Comparison of ENCODE assay signal across 36 cellular contexts in genomic region chr6:84399003-84399402, GRCh38.
"Had no signal": no experiment of that assay in that cellular context is flagged by ENCODE, and none has a peak within 500 bp of the region (broad histone marks: within the 10 kb centered on the region; RNA-seq: fewer than 3 reads in every experiment).

No MANE protein-coding gene starts in this region.

- FAIRE-seq: bronchial epithelial cell, TTC549 had no signal

- H3K27me3 Mint-ChIP-seq: activated B cell treated with CpG ODN at 0.5 μM for 24 hours; activated CD4-positive, alpha-beta memory T cell treated with anti-CD3 and anti-CD28 coated beads for 36 hours; activated CD4-positive, alpha-beta T cell treated with anti-CD3 and anti-CD28 coated beads, Interleukin-2, amount 10 ng/mL, durations not matched to agents 24 days and 14 days; activated CD8-positive, alpha-beta T cell treated with anti-CD3 and anti-CD28 coated beads for 36 hours; activated naive CD4-positive, alpha-beta T cell treated with anti-CD3 and anti-CD28 coated beads, Interleukin-2, amount 10 ng/mL, durations not matched to agents 7 days and 5 days; activated naive CD8-positive, alpha-beta T cell; activated naive CD8-positive, alpha-beta T cell treated with anti-CD3 and anti-CD28 coated beads, Interleukin-2, amount 10 ng/mL, durations not matched to agents 7 days and 5 days; activated naive CD8-positive, alpha-beta T cell treated with anti-CD3 and anti-CD28 coated beads, Interleukin-2, amount 50 U/mL, for 24 hours; activated T-cell treated with anti-CD3 and anti-CD28 coated beads, Interleukin-2, amount 50 U/mL, for 24 hours; brain; central memory CD8-positive, alpha-beta T cell had no signal

- H3K9me3 ChIP-seq: ascending aorta had no signal

- H3K4me3 ChIP-seq: ascending aorta, cardiac muscle cell had no signal

- H3K4me3 Mint-ChIP-seq: activated B cell treated with CpG ODN at 0.5 μM for 24 hours; activated CD4-positive, alpha-beta memory T cell treated with anti-CD3 and anti-CD28 coated beads for 36 hours; activated CD4-positive, alpha-beta T cell treated with anti-CD3 and anti-CD28 coated beads, Interleukin-2, amount 10 ng/mL, durations not matched to agents 24 days and 14 days; activated CD8-positive, alpha-beta T cell treated with anti-CD3 and anti-CD28 coated beads for 36 hours; activated naive CD4-positive, alpha-beta T cell treated with anti-CD3 and anti-CD28 coated beads, Interleukin-2, amount 10 ng/mL, durations not matched to agents 7 days and 5 days; activated naive CD4-positive, alpha-beta T cell treated with anti-CD3 and anti-CD28 coated beads, Interleukin-2, amount 50 U/mL, for 24 hours; activated naive CD8-positive, alpha-beta T cell; activated naive CD8-positive, alpha-beta T cell treated with anti-CD3 and anti-CD28 coated beads, Interleukin-2, amount 10 ng/mL, durations not matched to agents 7 days and 5 days; activated naive CD8-positive, alpha-beta T cell treated with anti-CD3 and anti-CD28 coated beads, Interleukin-2, amount 50 U/mL, for 24 hours; activated T-cell treated with anti-CD3 and anti-CD28 coated beads, Interleukin-2, amount 50 U/mL, for 24 hours; brain; central memory CD8-positive, alpha-beta T cell; T-helper 1 cell treated with Interleukin-12 subunit alpha and Interleukin-12 subunit beta and Interleukin-4 antibody, amounts not matched to agents 30 μg/mL and 1 μg/mL, for 36 hours; T-helper 2 cell treated with Interferon-gamma antibody and Interleukin-4, amounts not matched to agents 5 μg/mL and 100 μg/mL, for 36 hours had no signal

- H3K27ac ChIP-seq: ascending aorta, cardiac muscle cell, VCaP had no signal

- H3K27me3 ChIP-seq: ascending aorta had no signal

- ATAC-seq: activated CD8-positive, alpha-beta T cell treated with anti-CD3 and anti-CD28 coated beads for 36 hours; activated naive CD8-positive, alpha-beta T cell treated with anti-CD3 and anti-CD28 coated beads, Interleukin-2, amount 50 U/mL, for 24 hours had no signal

- H3K4me1 Mint-ChIP-seq: activated B cell treated with CpG ODN at 0.5 μM for 24 hours; activated CD4-positive, alpha-beta T cell treated with anti-CD3 and anti-CD28 coated beads, Interleukin-2, amount 10 ng/mL, durations not matched to agents 24 days and 14 days; activated naive CD4-positive, alpha-beta T cell treated with anti-CD3 and anti-CD28 coated beads, Interleukin-2, amount 10 ng/mL, durations not matched to agents 7 days and 5 days; activated naive CD4-positive, alpha-beta T cell treated with anti-CD3 and anti-CD28 coated beads, Interleukin-2, amount 50 U/mL, for 24 hours; activated naive CD8-positive, alpha-beta T cell treated with anti-CD3 and anti-CD28 coated beads, Interleukin-2, amount 10 ng/mL, durations not matched to agents 7 days and 5 days; activated naive CD8-positive, alpha-beta T cell treated with anti-CD3 and anti-CD28 coated beads, Interleukin-2, amount 50 U/mL, for 24 hours; brain; central memory CD8-positive, alpha-beta T cell had no signal

- H3K36me3 Mint-ChIP-seq: activated CD4-positive, alpha-beta memory T cell treated with anti-CD3 and anti-CD28 coated beads for 36 hours; activated naive CD4-positive, alpha-beta T cell treated with anti-CD3 and anti-CD28 coated beads, Interleukin-2, amount 10 ng/mL, durations not matched to agents 7 days and 5 days; activated naive CD4-positive, alpha-beta T cell treated with anti-CD3 and anti-CD28 coated beads, Interleukin-2, amount 50 U/mL, for 24 hours; activated naive CD8-positive, alpha-beta T cell; activated naive CD8-positive, alpha-beta T cell treated with anti-CD3 and anti-CD28 coated beads, Interleukin-2, amount 10 ng/mL, durations not matched to agents 7 days and 5 days; brain had no signal

- H3K27ac Mint-ChIP-seq: activated B cell treated with CpG ODN at 0.5 μM for 24 hours; activated CD4-positive, alpha-beta memory T cell treated with anti-CD3 and anti-CD28 coated beads for 36 hours; activated CD4-positive, alpha-beta T cell treated with anti-CD3 and anti-CD28 coated beads, Interleukin-2, amount 10 ng/mL, durations not matched to agents 24 days and 14 days; activated CD8-positive, alpha-beta T cell treated with anti-CD3 and anti-CD28 coated beads for 36 hours; activated naive CD4-positive, alpha-beta T cell treated with anti-CD3 and anti-CD28 coated beads, Interleukin-2, amount 10 ng/mL, durations not matched to agents 7 days and 5 days; activated naive CD4-positive, alpha-beta T cell treated with anti-CD3 and anti-CD28 coated beads, Interleukin-2, amount 50 U/mL, for 24 hours; activated naive CD8-positive, alpha-beta T cell; activated naive CD8-positive, alpha-beta T cell treated with anti-CD3 and anti-CD28 coated beads, Interleukin-2, amount 10 ng/mL, durations not matched to agents 7 days and 5 days; activated naive CD8-positive, alpha-beta T cell treated with anti-CD3 and anti-CD28 coated beads, Interleukin-2, amount 50 U/mL, for 24 hours; activated T-cell treated with anti-CD3 and anti-CD28 coated beads, Interleukin-2, amount 50 U/mL, for 24 hours; activated T-helper 2 cell treated with anti-CD3 and anti-CD28 coated beads, Interferon-gamma antibody, Interleukin-2, Interleukin-4, amounts not matched to agents 10 μg/mL and 5 μg/mL and 100 μg/mL, durations not matched to agents 14 hours and 24 hours and 36 hours; brain; T-helper 1 cell treated with Interleukin-12 subunit alpha and Interleukin-12 subunit beta and Interleukin-4 antibody, amounts not matched to agents 30 μg/mL and 1 μg/mL, for 36 hours; T-helper 2 cell treated with Interferon-gamma antibody and Interleukin-4, amounts not matched to agents 5 μg/mL and 100 μg/mL, for 36 hours had no signal

- DNase-seq: activated B cell treated with CpG ODN at 0.5 μM for 24 hours; activated CD4-positive, alpha-beta memory T cell treated with anti-CD3 and anti-CD28 coated beads for 36 hours; activated CD4-positive, alpha-beta T cell treated with anti-CD3 and anti-CD28 coated beads for 4 hours; activated CD4-positive, alpha-beta T cell treated with anti-CD3 and anti-CD28 coated beads, Interleukin-2, amount 10 ng/mL, durations not matched to agents 24 days and 14 days; activated CD4-positive, alpha-beta T cell treated with anti-CD3 and anti-CD28 coated beads, Interleukin-2, amount 50 U/mL, for 1 hour; activated CD4-positive, alpha-beta T cell treated with anti-CD3 and anti-CD28 coated beads, Interleukin-2, amount 50 U/mL, for 4 hours; activated CD4-positive, CD25-positive, alpha-beta regulatory T cell treated with anti-CD3 and anti-CD28 coated beads, Interleukin-2, amount 50 U/mL, for 72 hours; activated CD8-positive, alpha-beta memory T cell treated with anti-CD3 and anti-CD28 coated beads, Interleukin-2, amount 50 U/mL, for 4 hours; activated CD8-positive, alpha-beta T cell treated with anti-CD3 and anti-CD28 coated beads for 36 hours; activated effector memory CD4-positive, alpha-beta T cell treated with Interleukin-2 at 50 U/mL for 16 hours; activated gamma-delta T cell; activated naive CD4-positive, alpha-beta T cell treated with anti-CD3 and anti-CD28 coated beads, Interleukin-2, amount 10 ng/mL, durations not matched to agents 7 days and 5 days; activated naive CD4-positive, alpha-beta T cell treated with Interleukin-2 at 50 U/mL for 16 hours; activated naive CD8-positive, alpha-beta T cell treated with anti-CD3 and anti-CD28 coated beads, Interleukin-2, amount 10 ng/mL, durations not matched to agents 7 days and 5 days; activated naive CD8-positive, alpha-beta T cell treated with anti-CD3 and anti-CD28 coated beads, Interleukin-2, amount 50 U/mL, for 24 hours; activated T-cell treated with anti-CD3 and anti-CD28 coated beads, Interleukin-2, amount 50 U/mL, for 24 hours; activated T-cell treated with anti-CD3 and anti-CD28 coated beads, Interleukin-2, amount 50 U/mL, for 48 hours; amygdala; anterior cingulate cortex; caudate nucleus; cerebellar nuclear complex; T-helper 1 cell; T-helper 2 cell; T-helper 9 cell had no signal

- H3K36me3 ChIP-seq: ascending aorta, cardiac muscle cell had no signal

- H3K9me3 Mint-ChIP-seq: activated B cell treated with CpG ODN at 0.5 μM for 24 hours; activated CD4-positive, alpha-beta memory T cell treated with anti-CD3 and anti-CD28 coated beads for 36 hours; activated CD4-positive, alpha-beta T cell treated with anti-CD3 and anti-CD28 coated beads, Interleukin-2, amount 10 ng/mL, durations not matched to agents 24 days and 14 days; activated CD8-positive, alpha-beta T cell treated with anti-CD3 and anti-CD28 coated beads for 36 hours; activated naive CD4-positive, alpha-beta T cell treated with anti-CD3 and anti-CD28 coated beads, Interleukin-2, amount 10 ng/mL, durations not matched to agents 7 days and 5 days; activated naive CD8-positive, alpha-beta T cell treated with anti-CD3 and anti-CD28 coated beads, Interleukin-2, amount 10 ng/mL, durations not matched to agents 7 days and 5 days; activated naive CD8-positive, alpha-beta T cell treated with anti-CD3 and anti-CD28 coated beads, Interleukin-2, amount 50 U/mL, for 24 hours; activated T-helper 2 cell treated with anti-CD3 and anti-CD28 coated beads, Interferon-gamma antibody, Interleukin-2, Interleukin-4, amounts not matched to agents 10 μg/mL and 5 μg/mL and 100 μg/mL, durations not matched to agents 14 hours and 24 hours and 36 hours; brain; T-helper 1 cell treated with Interleukin-12 subunit alpha and Interleukin-12 subunit beta and Interleukin-4 antibody, amounts not matched to agents 30 μg/mL and 1 μg/mL, for 36 hours; T-helper 2 cell treated with Interferon-gamma antibody and Interleukin-4, amounts not matched to agents 5 μg/mL and 100 μg/mL, for 36 hours had no signal

- H3K4me1 ChIP-seq: ascending aorta had no signal
